Comparison of ENCODE assay signal across 23 cellular contexts in genomic region chr9:124225945-124226344, GRCh38.
"Had no signal": no experiment of that assay in that cellular context is flagged by ENCODE, and none has a peak within 500 bp of the region (broad histone marks: within the 10 kb centered on the region; RNA-seq: fewer than 3 reads in every experiment).

No MANE protein-coding gene starts in this region.

- H3K36me3 Mint-ChIP-seq: stimulated activated effector memory CD8-positive, alpha-beta T cell treated with anti-CD3 and anti-CD28 coated beads, Interleukin-12 subunit alpha, Interleukin-12 subunit beta, amount 100 ng/mL, for 72 hours; stimulated activated naive B cell treated with anti-CD40 and anti-IgM and Interleukin-4, amounts not matched to agents 10 μg/mL and 1 μg/mL and 100 μg/mL, for 72 hours; type B pancreatic cell had no signal

- H3K4me1 Mint-ChIP-seq: stimulated activated naive CD8-positive, alpha-beta T cell treated with anti-CD3 and anti-CD28 coated beads, Interleukin-15, amount 100 ng/mL, for 72 hours had no signal

- H3K9me3 Mint-ChIP-seq: stimulated activated effector memory CD8-positive, alpha-beta T cell treated with anti-CD3 and anti-CD28 coated beads, Interleukin-12 subunit alpha, Interleukin-12 subunit beta, amount 100 ng/mL, for 72 hours; stimulated activated naive B cell treated with anti-CD40 and anti-IgM and Interleukin-4, amounts not matched to agents 10 μg/mL and 1 μg/mL and 100 μg/mL, for 72 hours; stimulated activated naive CD8-positive, alpha-beta T cell treated with anti-CD3 and anti-CD28 coated beads, Interleukin-15, amount 100 ng/mL, for 72 hours; stimulated activated naive CD8-positive, alpha-beta T cell treated with anti-CD3 and anti-CD28 coated beads, Interleukin-15, Interleukin-2, amounts not matched to agents 100 ng/mL and 50 ng/mL, for 24 hours; type B pancreatic cell had no signal

- H3K27ac Mint-ChIP-seq: stimulated activated effector memory CD8-positive, alpha-beta T cell treated with anti-CD3 and anti-CD28 coated beads, Interleukin-12 subunit alpha, Interleukin-12 subunit beta, amount 100 ng/mL, for 72 hours; stimulated activated naive B cell treated with anti-CD40 and anti-IgM and Interleukin-4, amounts not matched to agents 10 μg/mL and 1 μg/mL and 100 μg/mL, for 72 hours; stimulated activated naive CD8-positive, alpha-beta T cell treated with anti-CD3 and anti-CD28 coated beads, Interleukin-15, Interleukin-2, amounts not matched to agents 100 ng/mL and 50 ng/mL, for 24 hours; type B pancreatic cell had no signal

- H3K4me3 Mint-ChIP-seq: stimulated activated effector memory CD8-positive, alpha-beta T cell treated with anti-CD3 and anti-CD28 coated beads, Interleukin-12 subunit alpha, Interleukin-12 subunit beta, amount 100 ng/mL, for 72 hours; stimulated activated naive B cell treated with anti-CD40 and anti-IgM and Interleukin-4, amounts not matched to agents 10 μg/mL and 1 μg/mL and 100 μg/mL, for 72 hours; stimulated activated naive CD8-positive, alpha-beta T cell treated with anti-CD3 and anti-CD28 coated beads, Interleukin-15, amount 100 ng/mL, for 72 hours; stimulated activated naive CD8-positive, alpha-beta T cell treated with anti-CD3 and anti-CD28 coated beads, Interleukin-15, Interleukin-2, amounts not matched to agents 100 ng/mL and 50 ng/mL, for 24 hours; type B pancreatic cell had no signal

- DNase-seq: stimulated activated CD4-positive, alpha-beta T cell treated with anti-CD3 and anti-CD28 coated beads, Interleukin-2, amount 100 ng/mL, for 48 hours; stimulated activated CD4-positive, alpha-beta T cell treated with anti-CD3 and anti-CD28 coated beads, Interleukin-4, amount 100 ng/mL, for 1 hour; stimulated activated CD4-positive, alpha-beta T cell treated with anti-CD3 and anti-CD28 coated beads, Interleukin-4, amount 100 ng/mL, for 24 hours; stimulated activated CD4-positive, alpha-beta T cell treated with anti-CD3 and anti-CD28 coated beads, Interleukin-4, amount 100 ng/mL, for 4 hours; stimulated activated CD8-positive, alpha-beta memory T cell treated with anti-CD3 and anti-CD28 coated beads, Interleukin-4, amount 100 ng/mL, for 48 hours; stimulated activated naive B cell treated with anti-CD40 and anti-IgM and Interleukin-4, amounts not matched to agents 10 μg/mL and 1 μg/mL and 100 μg/mL, for 72 hours; stimulated activated naive CD4-positive, alpha-beta T cell; stimulated activated naive CD4-positive, alpha-beta T cell treated with Interleukin-2 at 50 U/mL for 16 hours; stimulated activated naive CD8-positive, alpha-beta T cell treated with anti-CD3 and anti-CD28 coated beads, Interleukin-15, amount 100 ng/mL, for 72 hours; stimulated activated naive CD8-positive, alpha-beta T cell treated with anti-CD3 and anti-CD28 coated beads, Interleukin-15, Interleukin-2, amounts not matched to agents 100 U/mL and 50 U/mL, for 24 hours; stomach; substantia nigra; testis; thyroid gland; tibial artery; transverse colon; trophoblast cell; upper lobe of left lung; upper lobe of right lung; uterus had no signal

- H3K27me3 Mint-ChIP-seq: stimulated activated naive B cell treated with anti-CD40 and anti-IgM and Interleukin-4, amounts not matched to agents 10 μg/mL and 1 μg/mL and 100 μg/mL, for 72 hours; stimulated activated naive CD8-positive, alpha-beta T cell treated with anti-CD3 and anti-CD28 coated beads, Interleukin-15, Interleukin-2, amounts not matched to agents 100 ng/mL and 50 ng/mL, for 24 hours had no signal

- ATAC-seq: stimulated activated effector memory CD8-positive, alpha-beta T cell treated with anti-CD3 and anti-CD28 coated beads, Interleukin-12 subunit alpha, Interleukin-12 subunit beta, amount 100 ng/mL, for 72 hours; stimulated activated naive B cell treated with anti-CD40 and anti-IgM and Interleukin-4, amounts not matched to agents 10 μg/mL and 1 μg/mL and 100 μg/mL, for 72 hours; stimulated activated naive CD8-positive, alpha-beta T cell treated with anti-CD3 and anti-CD28 coated beads, Interleukin-15, amount 100 ng/mL, for 72 hours; stimulated activated naive CD8-positive, alpha-beta T cell treated with anti-CD3 and anti-CD28 coated beads, Interleukin-15, Interleukin-2, amounts not matched to agents 100 U/mL and 50 U/mL, for 24 hours; upper lobe of right lung had no signal
